ENCODE assay signal across 15 cellular contexts in genomic region chrX:116417968-116418367, GRCh38. TPM values are rescaled to one million over a fixed set of nuclear protein-coding genes. Genes with fewer than 3 reads are reported as not detected.
DNase-seq lines count a peak whose midpoint lies in the region; ATAC-seq, FAIRE-seq and TF ChIP-seq lines count a peak whose summit lies in the region.
"Had no signal": no experiment of that assay in that cellular context is flagged by ENCODE, and none has a peak within 500 bp of the region (broad histone marks: within the 10 kb centered on the region; RNA-seq: fewer than 3 reads in every experiment).

No MANE protein-coding gene starts in this region.

- DNase-seq in DMS53 treated with DMSO at 0.1 percent for 48 hours (lab: John Stamatoyannopoulos, UW; ENCODE audit: unreplicated experiment): peak; percentile 9
- peak; percentile 65 for DNase-seq in bronchial epithelial cell (ENCODE audit: low read depth)
- peak; percentile 2 for DNase-seq in fibroblast of pulmonary artery (ENCODE audit: low read depth)
- no peak for DNase-seq in DMS 273 treated with DMSO at 0.1 percent for 48 hours (lab: John Stamatoyannopoulos, UW)
- no peak for DNase-seq in hepatic stellate cell (ENCODE audit: low spot score)
- DNase-seq in RPMI8226: no peak
- DNase-seq: C1 segment of cervical spinal cord; CD4-positive, alpha-beta T cell; DMS153; GF-D8 had no signal

- no peaks in the 10 kb centered on the region for H3K36me3 ChIP-seq in bronchial epithelial cell (ENCODE audit: control insufficient read depth, insufficient read depth, low read length)

- H3K4me3 ChIP-seq in bronchial epithelial cell (ENCODE audit: low read depth, low read length) (no peak overlapping the region), fibroblast of pulmonary artery (replicated peaks; ENCODE audit: low read depth, low read length) (no peak overlapping the region)

- no peak for TF ChIP-seq CTCF in bronchial epithelial cell (IDR thresholded peaks at IDR 0.05; ENCODE audit: insufficient read depth, low read length, severe bottlenecking)
- TF ChIP-seq CTCF in fibroblast of pulmonary artery (IDR thresholded peaks at IDR 0.05; ENCODE audit: low read length, missing control alignments): no peak

- H3K27me3 ChIP-seq in bronchial epithelial cell (ENCODE audit: control insufficient read depth, insufficient read depth, low read length): no peaks in the 10 kb centered on the region

- no peak for ATAC-seq in GM19467 (IDR thresholded peaks at IDR 0.05; ENCODE audit: unreplicated experiment)
- ATAC-seq: HCT116 had no signal

- no peak for FAIRE-seq in bronchial epithelial cell (lab: Jason Lieb, UNC)
- FAIRE-seq: A204.1 had no signal

RNA-seq across cellular contexts. Expression of gene SLC6A14, which starts 18.4 kb away (rescaled TPM):
- total RNA-seq in bronchial epithelial cell: 31.3 and 111 TPM in 2 replicates
- total RNA-seq: B cell; CD4-positive, alpha-beta T cell; H4 had no signal

RNA-seq across cellular contexts. Expression of gene CT83, which starts 44.8 kb away (rescaled TPM):
- not detected in 2 replicates for total RNA-seq in bronchial epithelial cell
- total RNA-seq: B cell; CD4-positive, alpha-beta T cell; H4 had no signal

Comparison
In these comparisons a context has a peak if more than half of its experiments do, and no peak if none do; other contexts are left out.
1. DNase-seq: peak in DMS53 treated with DMSO at 0.1 percent for 48 hours (single experiment), bronchial epithelial cell (single experiment) and fibroblast of pulmonary artery (single experiment); none in DMS 273 treated with DMSO at 0.1 percent for 48 hours (single experiment), hepatic stellate cell (single experiment) and RPMI8226 (single experiment).